1 cellular context compared by ENCODE assay signal in the genomic region with DNA sequence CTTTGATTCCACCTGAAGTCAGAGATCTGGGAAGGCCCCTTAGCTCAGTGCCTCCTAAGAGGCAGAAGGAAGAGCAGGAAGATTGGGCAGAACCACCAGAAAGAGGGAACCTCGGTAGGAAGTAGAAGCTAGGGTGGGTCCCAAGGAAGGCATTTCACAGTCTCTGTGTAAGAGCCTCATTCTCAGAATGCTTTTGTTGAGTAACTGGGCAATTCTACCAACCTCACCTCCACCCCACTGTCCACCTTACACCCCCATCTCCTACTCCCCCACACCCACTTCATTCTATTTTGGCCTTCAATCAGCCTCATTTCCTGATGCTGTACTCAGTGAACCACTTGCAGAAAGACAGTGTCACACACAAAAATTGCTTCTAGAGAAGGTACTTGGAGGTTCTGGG.
TF ChIP-seq lines count a peak whose summit lies in the region.

No MANE protein-coding gene starts in this region.

TF ChIP-seq in K562, 482 proteins besides CTCF, POLR2A, EP300 and RAD21:
- no peak for TF ChIP-seq ZNF586 (CRISPR knock-in tag; conservative IDR thresholded peaks at IDR 0.05)
- TF ChIP-seq, protein P1, sequence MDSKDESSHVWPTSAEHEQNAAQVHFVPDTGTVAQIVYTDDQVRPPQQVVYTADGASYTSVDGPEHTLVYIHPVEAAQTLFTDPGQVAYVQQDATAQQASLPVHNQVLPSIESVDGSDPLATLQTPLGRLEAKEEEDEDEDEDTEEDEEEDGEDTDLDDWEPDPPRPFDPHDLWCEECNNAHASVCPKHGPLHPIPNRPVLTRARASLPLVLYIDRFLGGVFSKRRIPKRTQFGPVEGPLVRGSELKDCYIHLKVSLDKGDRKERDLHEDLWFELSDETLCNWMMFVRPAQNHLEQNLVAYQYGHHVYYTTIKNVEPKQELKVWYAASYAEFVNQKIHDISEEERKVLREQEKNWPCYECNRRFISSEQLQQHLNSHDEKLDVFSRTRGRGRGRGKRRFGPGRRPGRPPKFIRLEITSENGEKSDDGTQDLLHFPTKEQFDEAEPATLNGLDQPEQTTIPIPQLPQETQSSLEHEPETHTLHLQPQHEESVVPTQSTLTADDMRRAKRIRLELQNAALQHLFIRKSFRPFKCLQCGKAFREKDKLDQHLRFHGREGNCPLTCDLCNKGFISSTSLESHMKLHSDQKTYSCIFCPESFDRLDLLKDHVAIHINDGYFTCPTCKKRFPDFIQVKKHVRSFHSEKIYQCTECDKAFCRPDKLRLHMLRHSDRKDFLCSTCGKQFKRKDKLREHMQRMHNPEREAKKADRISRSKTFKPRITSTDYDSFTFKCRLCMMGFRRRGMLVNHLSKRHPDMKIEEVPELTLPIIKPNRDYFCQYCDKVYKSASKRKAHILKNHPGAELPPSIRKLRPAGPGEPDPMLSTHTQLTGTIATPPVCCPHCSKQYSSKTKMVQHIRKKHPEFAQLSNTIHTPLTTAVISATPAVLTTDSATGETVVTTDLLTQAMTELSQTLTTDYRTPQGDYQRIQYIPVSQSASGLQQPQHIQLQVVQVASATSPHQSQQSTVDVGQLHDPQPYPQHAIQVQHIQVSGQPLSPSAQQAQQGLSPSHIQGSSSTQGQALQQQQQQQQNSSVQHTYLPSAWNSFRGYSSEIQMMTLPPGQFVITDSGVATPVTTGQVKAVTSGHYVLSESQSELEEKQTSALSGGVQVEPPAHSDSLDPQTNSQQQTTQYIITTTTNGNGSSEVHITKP (IDR thresholded peaks at IDR 0.05; ENCODE audit: partially characterized antibody), result peak; percentile 65
